ENCODE assay signal across 1 cellular context in genomic region chr10:60990663-60991062, GRCh38.
TF ChIP-seq lines count a peak whose summit lies in the region.

No MANE protein-coding gene starts in this region.

TF ChIP-seq in A549, 52 proteins besides CTCF, POLR2A, EP300 and RAD21 (continued from another document):
- TF ChIP-seq ATOH8 (CRISPR knock-in tag; IDR thresholded peaks at IDR 0.05; ENCODE audit: low read depth) (no peak), CBX8 (IDR thresholded peaks at IDR 0.05) (no peak), HMGXB4 (CRISPR knock-in tag; IDR thresholded peaks at IDR 0.05; ENCODE audit: borderline replicate concordance) (no peak), HOXA7 (CRISPR knock-in tag; IDR thresholded peaks at IDR 0.05) (no peak)
